In the genomic region with DNA sequence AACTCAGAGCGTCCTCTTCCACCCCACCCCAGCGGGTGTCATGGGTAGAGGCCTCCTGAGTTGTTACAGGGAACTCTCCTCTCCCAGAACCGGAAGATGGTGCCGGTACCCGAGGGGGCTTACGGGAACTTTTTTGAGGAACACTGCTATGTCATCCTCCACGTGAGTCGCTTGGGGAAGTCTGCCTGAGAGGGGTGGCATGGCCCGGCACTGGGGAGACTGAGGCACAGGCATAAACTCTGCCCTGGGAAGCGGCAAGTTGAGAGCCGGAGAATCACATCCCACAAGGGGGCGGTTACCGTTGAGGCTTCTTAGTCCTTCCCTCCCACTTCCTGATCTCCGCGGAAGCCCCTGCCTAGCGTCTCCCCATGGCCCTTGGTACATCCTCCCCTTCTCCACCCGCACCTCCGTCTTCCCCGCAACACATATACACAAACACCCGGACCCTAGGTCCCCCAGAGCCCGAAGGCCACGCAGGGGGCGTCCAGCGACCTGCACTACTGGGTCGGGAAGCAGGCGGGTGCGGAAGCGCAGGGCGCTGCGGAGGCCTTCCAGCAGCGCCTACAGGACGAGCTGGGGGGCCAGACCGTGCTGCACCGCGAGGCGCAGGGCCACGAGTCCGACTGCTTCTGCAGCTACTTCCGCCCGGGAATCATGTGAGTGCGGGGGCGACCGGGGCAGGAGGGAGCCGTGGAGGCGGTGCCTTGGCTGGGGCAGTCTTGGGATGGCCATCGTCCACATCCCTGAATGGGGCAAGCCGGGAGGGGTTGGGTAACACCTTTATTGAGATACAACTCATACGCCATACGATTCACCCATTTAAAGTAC, we compare ENCODE assay signal across 8 cellular contexts. TPM values are rescaled to one million over a fixed set of nuclear protein-coding genes. Genes with fewer than 3 reads are reported as not detected.
DNase-seq lines count a peak whose midpoint lies in the region; ATAC-seq and TF ChIP-seq lines count a peak whose summit lies in the region.

No MANE protein-coding gene starts in this region.

- H3K4me3 ChIP-seq in OCI-LY1 (ENCODE audit: low read depth, low read length, poor library complexity, severe bottlenecking) = peak overlapping the region; percentile 71
- H3K4me3 ChIP-seq in neuronal stem cell (ENCODE audit: low read length in 2 of 2) = peak overlapping the region in 1 of 2 donors; percentile 82

- peak overlapping the region; percentile 75 for H2BK12ac ChIP-seq in neuronal stem cell (ENCODE audit: low read length)

- no peaks in the 10 kb centered on the region for H3K27me3 ChIP-seq in OCI-LY1 (ENCODE audit: insufficient read depth, low read length)
- peaks cover 0 to 70% (median 6%) of the 10 kb centered on the region in 3 experiments for H3K27me3 ChIP-seq in neuronal stem cell (ENCODE audit: control insufficient read depth in 3 of 3, insufficient read depth in 3 of 3, low read depth in 1 of 3, low read length in 3 of 3)

- peak overlapping the region; percentile 63 for H2BK120ac ChIP-seq in neuronal stem cell (ENCODE audit: low read depth, low read length)

- peak overlapping the region; percentile 95 for H3K14ac ChIP-seq in neuronal stem cell (ENCODE audit: low read length)

- TF ChIP-seq CTCF in OCI-LY1 (IDR thresholded peaks at IDR 0.05; ENCODE audit: low read length) = no peak

- H2AFZ ChIP-seq in OCI-LY1 (ENCODE audit: low read length) = peak overlapping the region; percentile 3; the same call in 1 of the 2 replicates
- H2AFZ ChIP-seq in neuronal stem cell (ENCODE audit: low read length) = peak overlapping the region; percentile 77

- H3K27me3 Mint-ChIP-seq in activated T-helper 17 cell treated with anti-CD3 and anti-CD28 coated beads, Interleukin-2, amount 50 U/mL, for 72 hours = no peaks in the 10 kb centered on the region

- H3K27ac ChIP-seq in OCI-LY1 (ENCODE audit: low read depth, low read length, poor library complexity, severe bottlenecking) = no peak overlapping the region
- no peak overlapping the region for H3K27ac ChIP-seq in neuronal stem cell (replicated peaks; ENCODE audit: low read length)

- H3K9ac ChIP-seq in OCI-LY1 (ENCODE audit: low read length) = peak overlapping the region; percentile 81
- H3K9ac ChIP-seq in neuronal stem cell (ENCODE audit: low read depth, low read length, poor library complexity) = peak overlapping the region; percentile 91

- H3K4me1 Mint-ChIP-seq in activated T-helper 17 cell treated with anti-CD3 and anti-CD28 coated beads, Interleukin-2, amount 50 U/mL, for 72 hours = peaks cover 20% of the 10 kb centered on the region

- H3K9me3 Mint-ChIP-seq in activated T-helper 17 cell treated with anti-CD3 and anti-CD28 coated beads, Interleukin-2, amount 50 U/mL, for 72 hours = no peaks in the 10 kb centered on the region

- H4K8ac ChIP-seq in neuronal stem cell (ENCODE audit: low read depth, low read length) = peak overlapping the region; percentile 83

- peak overlapping the region; percentile 54 for H2BK5ac ChIP-seq in neuronal stem cell (ENCODE audit: low read length)

- peak overlapping the region; percentile 87 for H2BK15ac ChIP-seq in neuronal stem cell (ENCODE audit: low read length)

- no peaks in the 10 kb centered on the region for H3F3A ChIP-seq in OCI-LY1 (ENCODE audit: insufficient read depth, low read length)

- H3K23ac ChIP-seq in neuronal stem cell (ENCODE audit: low read depth, low read length, poor library complexity) = peak overlapping the region; percentile 95

- H3K9me2 ChIP-seq in OCI-LY1 (ENCODE audit: low read depth, low read length) = no peaks in the 10 kb centered on the region

- peaks cover 34% of the 10 kb centered on the region for H3K4me1 ChIP-seq in OCI-LY1 (ENCODE audit: insufficient read depth, low read length, severe bottlenecking)
- peaks cover 0 to 15% of the 10 kb centered on the region in 2 donors for H3K4me1 ChIP-seq in neuronal stem cell (ENCODE audit: control insufficient read depth in 2 of 2, insufficient read depth in 1 of 2, low read depth in 1 of 2, low read length in 2 of 2)

- no peaks in the 10 kb centered on the region for H4K20me1 ChIP-seq in OCI-LY1 (ENCODE audit: insufficient read depth, low read length)

- H3K36me3 ChIP-seq in OCI-LY1 (ENCODE audit: insufficient read depth, low read length) = peaks cover 7% of the 10 kb centered on the region; the same call in 1 of the 2 replicates
- H3K36me3 ChIP-seq in neuronal stem cell (replicated peaks in 1 of 2; ENCODE audit: control insufficient read depth in 2 of 2, insufficient read depth in 2 of 2, low read length in 2 of 2) = peaks cover 0 to 2% of the 10 kb centered on the region in 2 donors

- ATAC-seq in GM18499 (IDR thresholded peaks at IDR 0.05; ENCODE audit: insufficient read depth, unreplicated experiment) = peak; percentile 33
- ATAC-seq in HG02798 (IDR thresholded peaks at IDR 0.05; ENCODE audit: poor library complexity, unreplicated experiment) = peak; percentile 60
- ATAC-seq in activated T-helper 17 cell treated with anti-CD3 and anti-CD28 coated beads, Interleukin-2, amount 50 U/mL, for 72 hours (replicated peaks) = peak; percentile 71

- H3K9me3 ChIP-seq in OCI-LY1 (ENCODE audit: low read length) (no peaks in the 10 kb centered on the region), neuronal stem cell (replicated peaks in 1 of 2; ENCODE audit: control insufficient read depth in 2 of 2, insufficient read depth in 1 of 2, low read depth in 1 of 2, low read length in 2 of 2) (no peaks in the 10 kb centered on the region)

- H3K18ac ChIP-seq in neuronal stem cell (ENCODE audit: low read length) = peak overlapping the region; percentile 98

- H4K91ac ChIP-seq in neuronal stem cell (ENCODE audit: low read depth, low read length, poor library complexity) = no peak overlapping the region

- DNase-seq in fibroblast of the conjunctiva (ENCODE audit: low read depth) (peak; percentile 74), neuronal stem cell (ENCODE audit: low spot score) (peak; percentile 17), superior temporal gyrus (ENCODE audit: extremely low spot score) (peak; percentile 44), NAMALWA (ENCODE audit: low spot score) (no peak)

- H2AK5ac ChIP-seq in neuronal stem cell (ENCODE audit: low read depth, low read length) = peak overlapping the region; percentile 72

- H3K4me2 ChIP-seq in OCI-LY1 (ENCODE audit: low read length) = peak overlapping the region; percentile 92
- peak overlapping the region; percentile 80 for H3K4me2 ChIP-seq in neuronal stem cell (ENCODE audit: insufficient read depth, low read length, poor library complexity, severe bottlenecking)

- peaks cover 24% of the 10 kb centered on the region for H3K36me3 Mint-ChIP-seq in activated T-helper 17 cell treated with anti-CD3 and anti-CD28 coated beads, Interleukin-2, amount 50 U/mL, for 72 hours (ENCODE audit: low read depth)

- WGBS in neuronal stem cell (ENCODE audit: extremely low coverage in 2 of 2, insufficient read length in 2 of 2, insufficient replicate concordance in 1 of 2), 2 donors = no CpG with 5 or more reads among the region's 49 CpGs

- peak overlapping the region; percentile 40 for H3K4ac ChIP-seq in neuronal stem cell (ENCODE audit: low read length)

- H3K79me1 ChIP-seq in neuronal stem cell (ENCODE audit: low read depth, low read length) = no peaks in the 10 kb centered on the region

- peak overlapping the region; percentile 93 for H3K27ac Mint-ChIP-seq in activated T-helper 17 cell treated with anti-CD3 and anti-CD28 coated beads, Interleukin-2, amount 50 U/mL, for 72 hours

- no peaks in the 10 kb centered on the region for H3K79me2 ChIP-seq in OCI-LY1 (ENCODE audit: insufficient read depth, low read length)

- H3K4me3 Mint-ChIP-seq in activated T-helper 17 cell treated with anti-CD3 and anti-CD28 coated beads, Interleukin-2, amount 50 U/mL, for 72 hours = peak overlapping the region; percentile 91

RNA-seq across cellular contexts. Expression of a gene that starts 3.4 kb away (rescaled TPM):
- total RNA-seq in activated T-helper 17 cell treated with anti-CD3 and anti-CD28 coated beads, Interleukin-2, amount 50 U/mL, for 72 hours = 10 to 100 TPM; 12.7 to 13.4 TPM
- 2.0 TPM for polyA plus RNA-seq in neuronal stem cell (2013, experiment 1 of 2)
- polyA plus RNA-seq in neuronal stem cell (2013, experiment 2 of 2) = 1.7 TPM

RNA-seq across cellular contexts. Expression of a gene that starts 35.4 kb away (rescaled TPM):
- total RNA-seq in activated T-helper 17 cell treated with anti-CD3 and anti-CD28 coated beads, Interleukin-2, amount 50 U/mL, for 72 hours = 10 to 100 TPM; 17.7 to 24.4 TPM
- polyA plus RNA-seq in neuronal stem cell (2013, experiment 1 of 2) = 41.7 TPM
- 41.2 TPM for polyA plus RNA-seq in neuronal stem cell (2013, experiment 2 of 2)

RNA-seq across cellular contexts. Expression of a gene that starts 45.0 kb away (rescaled TPM):
- 1 to 10 TPM; 1.2 to 2.0 TPM for total RNA-seq in activated T-helper 17 cell treated with anti-CD3 and anti-CD28 coated beads, Interleukin-2, amount 50 U/mL, for 72 hours
- polyA plus RNA-seq in neuronal stem cell (2013, experiment 1 of 2) = 2.5 TPM
- 2.5 TPM for polyA plus RNA-seq in neuronal stem cell (2013, experiment 2 of 2)
